8 cellular contexts compared by ENCODE assay signal in the genomic region with DNA sequence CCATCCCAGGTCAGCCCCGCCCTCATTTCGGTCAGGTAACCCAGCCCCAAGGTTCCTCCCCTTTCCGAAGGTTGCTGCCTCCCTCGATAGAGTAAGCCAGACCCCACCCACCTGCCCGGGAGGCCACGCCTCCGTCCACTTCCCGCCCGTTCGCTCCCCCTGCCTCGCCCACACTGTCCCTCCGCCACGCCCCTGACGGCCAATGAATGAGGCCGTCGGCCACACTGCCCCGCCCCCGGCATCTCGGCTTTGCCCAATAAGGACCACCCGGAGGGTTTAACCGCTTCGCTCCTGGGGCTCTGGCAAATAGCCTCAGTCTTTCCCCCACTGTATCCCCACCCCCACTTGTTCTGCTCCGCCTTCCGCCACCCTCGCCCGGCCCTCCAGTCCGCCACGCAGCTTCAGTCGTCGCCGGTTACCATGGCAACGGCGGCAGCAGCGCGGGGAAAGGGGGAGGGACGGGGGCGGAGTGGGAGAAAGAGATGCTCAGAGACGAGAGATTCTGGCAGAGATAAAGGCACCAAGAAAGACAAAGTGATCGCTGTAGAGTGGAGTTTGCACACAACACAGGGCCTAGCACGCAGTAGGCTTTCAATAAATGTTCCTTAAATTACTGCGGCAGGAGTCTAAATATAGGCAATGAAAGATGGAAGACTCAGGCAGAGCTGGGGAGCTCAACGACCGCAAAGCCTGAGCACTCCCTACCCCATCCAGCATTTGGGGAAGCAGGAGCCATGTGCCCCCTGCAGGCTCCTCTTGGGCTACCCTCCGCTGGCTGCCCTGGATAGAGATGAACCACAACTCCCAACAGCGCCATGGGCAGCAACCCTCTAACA. TPM values are rescaled to one million over a fixed set of nuclear protein-coding genes. Genes with fewer than 3 reads are reported as not detected.
A peak's percentile ranks its signal among the peaks of the same experiment; 100 is the strongest.
DNase-seq lines count a peak whose midpoint lies in the region; ATAC-seq and TF ChIP-seq lines count a peak whose summit lies in the region.

No MANE protein-coding gene starts in this region.

- H3K27me3 Mint-ChIP-seq in activated T-cell treated with anti-CD3 and anti-CD28 coated beads, Interleukin-2, amount 50 U/mL, for 24 hours = peaks cover 8% of the 10 kb centered on the region

- H3K4me3 ChIP-seq in KMS-11 (IDR thresholded peaks at IDR 0.05; ENCODE audit: insufficient read depth, low read depth, low read length) (no peak overlapping the region), PC-9 (peak overlapping the region; percentile 52), esophagus (ENCODE audit: low read depth in 1 of 2, low read length in 2 of 2) (peak overlapping the region; percentile 40 to 42), muscle layer of colon (ENCODE audit: low read depth in 1 of 2, low read length in 2 of 2) (peak overlapping the region; percentile 39 to 85)

- H3K36me3 ChIP-seq in KMS-11 (ENCODE audit: insufficient read depth) = no peaks in the 10 kb centered on the region
- no peaks in the 10 kb centered on the region for H3K36me3 ChIP-seq in PC-9 (ENCODE audit: low read depth)
- H3K36me3 ChIP-seq in esophagus (ENCODE audit: control insufficient read depth in 2 of 2, insufficient read depth in 2 of 2, low read length in 1 of 2) = no peaks in the 10 kb centered on the region
- H3K36me3 ChIP-seq in muscle layer of colon (ENCODE audit: insufficient read depth, low read length) = no peaks in the 10 kb centered on the region

- no peaks in the 10 kb centered on the region for H3K36me3 Mint-ChIP-seq in activated T-cell treated with anti-CD3 and anti-CD28 coated beads, Interleukin-2, amount 50 U/mL, for 24 hours (ENCODE audit: low read depth)

- H3F3A ChIP-seq in PC-9 (ENCODE audit: insufficient read depth, low read depth) = peaks cover 29% of the 10 kb centered on the region

- intact Hi-C loops in PC-9 (cut with micrococcal nuclease; ENCODE audit: unreplicated experiment) = loop anchor here (1.0 to 2.0 kb wide), 3 partner anchors 25 to 168 kb away; a partner anchor contains a TSS

- H3K79me2 ChIP-seq in KMS-11 (ENCODE audit: insufficient read depth, low read depth) (no peaks in the 10 kb centered on the region), PC-9 (ENCODE audit: low read depth) (0 out of 2 replicates have a peak, but pooled peaks cover 3% of the 10 kb centered on the region)

- no peaks in the 10 kb centered on the region for H3K4me1 ChIP-seq in KMS-11 (ENCODE audit: low read depth, poor library complexity, severe bottlenecking)
- H3K4me1 ChIP-seq in PC-9 (replicated peaks; ENCODE audit: insufficient read depth) = peaks cover 20% of the 10 kb centered on the region
- H3K4me1 ChIP-seq in esophagus (ENCODE audit: control insufficient read depth in 2 of 2, insufficient read depth in 2 of 2, low read length in 1 of 2) = peaks cover 0 to 6% of the 10 kb centered on the region in 2 donors
- peaks cover 52% of the 10 kb centered on the region for H3K4me1 ChIP-seq in muscle layer of colon (ENCODE audit: insufficient read depth, low read length)

- POLR2A ChIA-PET in PC-9 (lab: Charles Lee; ENCODE audit: unreplicated experiment) = interaction anchor here (0.5 to 0.7 kb wide), 3 partner anchors 169 to 344 kb away, joined by 3 to 5 read pairs (median 4); no protein-coding TSS in a partner anchor

- no peaks in the 10 kb centered on the region for H3K9me2 ChIP-seq in PC-9 (ENCODE audit: insufficient read depth)

- H3K9me3 ChIP-seq in PC-9 (ENCODE audit: insufficient read depth, low read depth) (no peaks in the 10 kb centered on the region), esophagus (ENCODE audit: control insufficient read depth in 2 of 2, insufficient read depth in 1 of 2, low read depth in 1 of 2, low read length in 1 of 2) (no peaks in the 10 kb centered on the region), muscle layer of colon (ENCODE audit: low read length) (no peaks in the 10 kb centered on the region)

- H3K4me1 Mint-ChIP-seq in activated T-cell treated with anti-CD3 and anti-CD28 coated beads, Interleukin-2, amount 50 U/mL, for 24 hours (ENCODE audit: low read depth) = peaks cover 62% of the 10 kb centered on the region

- BruUV-seq in PC-9 (replicated peaks; lab: Mats Ljungman, UMichigan) = no TSS peak

- H3K9ac ChIP-seq in KMS-11 (no peak overlapping the region), muscle layer of colon (ENCODE audit: low read length) (no peak overlapping the region)

- TF ChIP-seq CTCF in KMS-11 (conservative IDR thresholded peaks at IDR 0.05; ENCODE audit: low read depth, low read length) (no peak), PC-9 (conservative IDR thresholded peaks at IDR 0.05) (peak; percentile 68)

- peak; percentile 100 for DNase-seq in DMS53 (lab: John Stamatoyannopoulos, UW)
- peak; percentile 90 to 100 for DNase-seq in PC-9
- DNase-seq in activated T-cell treated with anti-CD3 and anti-CD28 coated beads, Interleukin-2, amount 50 U/mL, for 24 hours = peak; percentile 100
- peak; percentile 94 to 98 for DNase-seq in stimulated activated CD8-positive, alpha-beta memory T cell treated with anti-CD3 and anti-CD28 coated beads, Interleukin-7, amount 100 ng/mL, for 1 hour (ENCODE audit: low read depth in 2 of 2)

- no peaks in the 10 kb centered on the region for H3K9me3 Mint-ChIP-seq in activated T-cell treated with anti-CD3 and anti-CD28 coated beads, Interleukin-2, amount 50 U/mL, for 24 hours

- WGBS in esophagus, 2 donors = 1% methylated on average over 44 to 45 of the region's 45 CpGs

- H3K27ac ChIP-seq in KMS-11 = no peak overlapping the region
- no peak overlapping the region for H3K27ac ChIP-seq in PC-9
- peak overlapping the region; percentile 71 to 88 for H3K27ac ChIP-seq in esophagus (ENCODE audit: low read depth in 2 of 2, low read length in 1 of 2)
- H3K27ac ChIP-seq in muscle layer of colon (ENCODE audit: low read depth, low read length) = peak overlapping the region; percentile 90

- no peaks in the 10 kb centered on the region for H3K27me3 ChIP-seq in KMS-11 (ENCODE audit: insufficient read depth, low read depth)
- H3K27me3 ChIP-seq in PC-9 (ENCODE audit: insufficient read depth, low read depth) = no peaks in the 10 kb centered on the region
- no peaks in the 10 kb centered on the region for H3K27me3 ChIP-seq in esophagus (ENCODE audit: control insufficient read depth in 1 of 2, insufficient read depth in 2 of 2, low read length in 2 of 2)
- no peaks in the 10 kb centered on the region for H3K27me3 ChIP-seq in muscle layer of colon (ENCODE audit: control insufficient read depth in 1 of 2, insufficient read depth in 2 of 2, low read length in 2 of 2)

- 0 out of 2 replicates have a peak overlapping the region, but pooled peaks have one; percentile 26 for H2AFZ ChIP-seq in KMS-11 (ENCODE audit: low read depth)
- H2AFZ ChIP-seq in PC-9 = peak overlapping the region; percentile 36

- peak overlapping the region; percentile 95 for H3K27ac Mint-ChIP-seq in activated T-cell treated with anti-CD3 and anti-CD28 coated beads, Interleukin-2, amount 50 U/mL, for 24 hours

- 0 out of 2 replicates have a peak overlapping the region, but pooled peaks have one; percentile 13 for H3K4me2 ChIP-seq in KMS-11
- peak overlapping the region; percentile 71 for H3K4me2 ChIP-seq in PC-9

- peak overlapping the region; percentile 79 for H3K4me3 Mint-ChIP-seq in activated T-cell treated with anti-CD3 and anti-CD28 coated beads, Interleukin-2, amount 50 U/mL, for 24 hours

- H4K20me1 ChIP-seq in KMS-11 (ENCODE audit: insufficient read depth) (no peaks in the 10 kb centered on the region), PC-9 (ENCODE audit: insufficient read depth) (no peaks in the 10 kb centered on the region)

- peak; percentile 63 for ATAC-seq in GM21737 (IDR thresholded peaks at IDR 0.05; ENCODE audit: unreplicated experiment)

- CTCF ChIA-PET in PC-9 (lab: Charles Lee) = interaction anchor here (0.5 to 0.8 kb wide), 7 partner anchors 16 to 606 kb away, joined by 3 to 8 read pairs (median 4); no protein-coding TSS in a partner anchor

RNA-seq across cellular contexts. Expression of a gene that starts 5.1 kb away (rescaled TPM):
- total RNA-seq in PC-9 (2021) = 27.1 and 32.8 TPM in 2 replicates
- polyA plus RNA-seq in esophagus = 10 to 100 TPM in 1 of 2 donors, 1 to 10 TPM in 1; 3.2 to 11.8 TPM

RNA-seq across cellular contexts. Expression of a gene that starts 5.2 kb away (rescaled TPM):
- 531 and 604 TPM in 2 replicates for total RNA-seq in PC-9 (2021)
- polyA plus RNA-seq in esophagus = 100 to 1,000 TPM; 484 to 979 TPM

RNA-seq across cellular contexts. Expression of a gene that starts 19.8 kb away (rescaled TPM):
- total RNA-seq in PC-9 (2021) = 77.9 and 86.8 TPM in 2 replicates
- polyA plus RNA-seq in esophagus = 10 to 100 TPM; 20.8 to 32.2 TPM

RNA-seq across cellular contexts. Expression of a gene that starts 24.7 kb away (rescaled TPM):
- 64.5 and 65.8 TPM in 2 replicates for total RNA-seq in PC-9 (2021)
- 10 to 100 TPM; 22.4 to 29.6 TPM for polyA plus RNA-seq in esophagus

RNA-seq across cellular contexts. Expression of a gene that starts 27.7 kb away (rescaled TPM):
- total RNA-seq in PC-9 (2021) = 424 and 457 TPM in 2 replicates
- polyA plus RNA-seq in esophagus = 100 to 1,000 TPM; 354 to 393 TPM

Comparison
In these comparisons a context has a peak if more than half of its experiments do, and no peak if none do; other contexts are left out.
1. H3K27ac ChIP-seq: peak in esophagus (2 of 2) and muscle layer of colon (single experiment); none in KMS-11 (single experiment) and PC-9 (single experiment).
2. Peak in every context shown above with its lines, with median percentiles within 50 percentile points of each other: DNase-seq.